In genomic region chr9:129933709-129934586, GRCh38 we compare ENCODE assay signal across 9 cellular contexts.
DNase-seq lines count a peak whose midpoint lies in the region; ATAC-seq and TF ChIP-seq lines count a peak whose summit lies in the region.
"Had no signal": no experiment of that assay in that cellular context is flagged by ENCODE, and none has a peak within 500 bp of the region (broad histone marks: within the 10 kb centered on the region; RNA-seq: fewer than 3 reads in every experiment).

No MANE protein-coding gene starts in this region.

- POLR2A ChIA-PET in activated CD8-positive, alpha-beta T cell treated with anti-CD3 and anti-CD28 coated beads, Interleukin-2, amount 10 ng/mL, durations not matched to agents 7 days and 5 days (lab: Charles Lee): interaction anchor here (0.9 to 2.5 kb wide), 9 partner anchors 9 to 106 kb away, joined by 3 to 9 read pairs (median 4); no protein-coding TSS in a partner anchor

- H3K23ac ChIP-seq in H9 (ENCODE audit: insufficient read length, low read depth, low read length): no peak overlapping the region

- DNase-seq in H9 (no peak), right cardiac atrium (no peak), GM20000 (ENCODE audit: low spot score) (no peak), retina (no peak)
- no peak for DNase-seq in activated CD8-positive, alpha-beta T cell treated with anti-CD3 and anti-CD28 coated beads, Interleukin-2, amount 10 ng/mL, durations not matched to agents 7 days and 5 days
- DNase-seq in stimulated activated naive B cell treated with anti-CD40 and anti-IgM and Interleukin-4, amounts not matched to agents 10 μg/mL and 1 μg/mL and 100 μg/mL, for 72 hours: no peak

- H3K9me3 Mint-ChIP-seq in H9: no peaks in the 10 kb centered on the region
- no peaks in the 10 kb centered on the region for H3K9me3 Mint-ChIP-seq in activated CD8-positive, alpha-beta T cell treated with anti-CD3 and anti-CD28 coated beads, Interleukin-2, amount 10 ng/mL, durations not matched to agents 7 days and 5 days (ENCODE audit: insufficient read depth)
- H3K9me3 Mint-ChIP-seq in stimulated activated naive B cell treated with anti-CD40 and anti-IgM and Interleukin-4, amounts not matched to agents 10 μg/mL and 1 μg/mL and 100 μg/mL, for 72 hours: peaks cover 0 to 1% of the 10 kb centered on the region in 2 donors

- no peak overlapping the region for H2BK120ac ChIP-seq in H9 (ENCODE audit: low read depth, low read length, poor library complexity, severe bottlenecking)

- no peak overlapping the region for H2BK15ac ChIP-seq in H9 (ENCODE audit: low read depth, low read length)

- H3T11ph ChIP-seq in H9 (ENCODE audit: low read length): no peak overlapping the region

- TF ChIP-seq CTCF in H9 (conservative IDR thresholded peaks at IDR 0.05) (no peak), GM20000 (IDR thresholded peaks at IDR 0.05; ENCODE audit: extremely low read depth, missing control alignments) (no peak)

- CTCF ChIA-PET in activated CD8-positive, alpha-beta T cell treated with anti-CD3 and anti-CD28 coated beads, Interleukin-2, amount 10 ng/mL, durations not matched to agents 7 days and 5 days (lab: Charles Lee): interaction anchor here (1.2 to 3.3 kb wide), 6 partner anchors 8 to 120 kb away, joined by 3 to 16 read pairs (median 6); partner anchors contain the start of gene GPR107

- no peak overlapping the region for H3K56ac ChIP-seq in H9 (ENCODE audit: insufficient read length, low read depth, low read length)

- no peaks in the 10 kb centered on the region for H4K20me1 ChIP-seq in H9 (ENCODE audit: control insufficient read depth, insufficient read depth, insufficient read length)

- H3K4me1 ChIP-seq in H9 (ENCODE audit: insufficient read depth, low read length): no peaks in the 10 kb centered on the region; the same call in 1 of the 2 replicates
- H3K4me1 ChIP-seq in right cardiac atrium (ENCODE audit: control insufficient read depth, insufficient read depth, low read length): peaks cover 11% of the 10 kb centered on the region

- H3K27me3 ChIP-seq in H9 (ENCODE audit: insufficient read depth, low read length): no peaks in the 10 kb centered on the region
- H3K27me3 ChIP-seq in right cardiac atrium (ENCODE audit: control insufficient read depth, insufficient read depth): no peaks in the 10 kb centered on the region

- H3K27me3 Mint-ChIP-seq in H9 (ENCODE audit: low read depth): no peaks in the 10 kb centered on the region
- no peaks in the 10 kb centered on the region for H3K27me3 Mint-ChIP-seq in activated CD8-positive, alpha-beta T cell treated with anti-CD3 and anti-CD28 coated beads, Interleukin-2, amount 10 ng/mL, durations not matched to agents 7 days and 5 days (ENCODE audit: low read depth)
- H3K27me3 Mint-ChIP-seq in stimulated activated naive B cell treated with anti-CD40 and anti-IgM and Interleukin-4, amounts not matched to agents 10 μg/mL and 1 μg/mL and 100 μg/mL, for 72 hours: no peaks in the 10 kb centered on the region

- no peak overlapping the region for H3K4ac ChIP-seq in H9 (ENCODE audit: low read depth, low read length)

- peak; percentile 28 for ATAC-seq in activated CD8-positive, alpha-beta T cell treated with anti-CD3 and anti-CD28 coated beads, Interleukin-2, amount 10 ng/mL, durations not matched to agents 7 days and 5 days
- ATAC-seq in right cardiac atrium (no peak), HG02678 (IDR thresholded peaks at IDR 0.05; ENCODE audit: unreplicated experiment) (no peak), GM18511 (IDR thresholded peaks at IDR 0.05; ENCODE audit: unreplicated experiment) (no peak)
- ATAC-seq in stimulated activated naive B cell treated with anti-CD40 and anti-IgM and Interleukin-4, amounts not matched to agents 10 μg/mL and 1 μg/mL and 100 μg/mL, for 72 hours (replicated peaks): peak; percentile 12 to 35
- ATAC-seq: Panc1 had no signal

- H3K18ac ChIP-seq in H9 (ENCODE audit: insufficient read length, low read depth, low read length): no peak overlapping the region

- no peak overlapping the region for H4K5ac ChIP-seq in H9 (ENCODE audit: insufficient read length, low read depth, low read length)

- H3K14ac ChIP-seq in H9 (ENCODE audit: insufficient read depth, low read length): no peak overlapping the region

- H2BK5ac ChIP-seq in H9 (ENCODE audit: insufficient read length, low read length): no peak overlapping the region

- H3K4me3 Mint-ChIP-seq in H9: no peak overlapping the region
- no peak overlapping the region for H3K4me3 Mint-ChIP-seq in activated CD8-positive, alpha-beta T cell treated with anti-CD3 and anti-CD28 coated beads, Interleukin-2, amount 10 ng/mL, durations not matched to agents 7 days and 5 days
- peak overlapping the region; percentile 52 to 69 for H3K4me3 Mint-ChIP-seq in stimulated activated naive B cell treated with anti-CD40 and anti-IgM and Interleukin-4, amounts not matched to agents 10 μg/mL and 1 μg/mL and 100 μg/mL, for 72 hours

- no peak overlapping the region for H3K9ac ChIP-seq in H9 (ENCODE audit: extremely low read depth, insufficient read length, low read length)

- intact Hi-C loops in right cardiac atrium (cut with DNase I): no loop called here

- WGBS in H9 (ENCODE audit: extremely low coverage, insufficient read length, low lambda C conversion rate): no CpG with 5 or more reads among the region's 7 CpGs
- WGBS in right cardiac atrium: 47% methylated on average over 7 of the region's 7 CpGs

- H3K79me1 ChIP-seq in H9 (ENCODE audit: insufficient read depth, low read depth, low read length, poor library complexity, severe bottlenecking): no peaks in the 10 kb centered on the region

- H3K4me1 Mint-ChIP-seq in H9: peaks cover 30 to 32% of the 10 kb centered on the region in 2 experiments
- peaks cover 73% of the 10 kb centered on the region for H3K4me1 Mint-ChIP-seq in activated CD8-positive, alpha-beta T cell treated with anti-CD3 and anti-CD28 coated beads, Interleukin-2, amount 10 ng/mL, durations not matched to agents 7 days and 5 days (ENCODE audit: low read depth)
- H3K4me1 Mint-ChIP-seq in stimulated activated naive B cell treated with anti-CD40 and anti-IgM and Interleukin-4, amounts not matched to agents 10 μg/mL and 1 μg/mL and 100 μg/mL, for 72 hours: peaks cover 32 to 67% of the 10 kb centered on the region in 2 donors

- H3K79me2 ChIP-seq in H9 (ENCODE audit: insufficient read depth, low read length): no peaks in the 10 kb centered on the region

- H3K27ac ChIP-seq in H9 (ENCODE audit: insufficient read length, low read depth, low read length) (no peak overlapping the region), right cardiac atrium (ENCODE audit: low read length) (peak overlapping the region; percentile 43)

- no peak overlapping the region for H4K91ac ChIP-seq in H9 (ENCODE audit: insufficient read length, low read depth, low read length)

- H3K9me3 ChIP-seq in H9 (ENCODE audit: control insufficient read depth, low read depth, low read length) (no peaks in the 10 kb centered on the region), right cardiac atrium (ENCODE audit: control insufficient read depth, low read length) (no peaks in the 10 kb centered on the region)

- no peak overlapping the region for H2AFZ ChIP-seq in H9 (ENCODE audit: low read length)

- no peak overlapping the region for H2BK12ac ChIP-seq in H9 (ENCODE audit: insufficient read length, low read depth, low read length)

- H3K4me2 ChIP-seq in H9 (ENCODE audit: insufficient read depth, insufficient read length, low read length): no peak overlapping the region

- peak overlapping the region in 2 of 3 experiments; percentile 36 to 81; a peak in 2 of 7 replicates for H3K27ac Mint-ChIP-seq in H9
- H3K27ac Mint-ChIP-seq in activated CD8-positive, alpha-beta T cell treated with anti-CD3 and anti-CD28 coated beads, Interleukin-2, amount 10 ng/mL, durations not matched to agents 7 days and 5 days: peak overlapping the region; percentile 77
- peak overlapping the region; percentile 90 for H3K27ac Mint-ChIP-seq in stimulated activated naive B cell treated with anti-CD40 and anti-IgM and Interleukin-4, amounts not matched to agents 10 μg/mL and 1 μg/mL and 100 μg/mL, for 72 hours

- H3K23me2 ChIP-seq in H9 (ENCODE audit: insufficient read length, low read depth, low read length, poor library complexity, severe bottlenecking): no peaks in the 10 kb centered on the region

- no peak overlapping the region for H3K4me3 ChIP-seq in right cardiac atrium (ENCODE audit: low read length)

- H2AK5ac ChIP-seq in H9 (ENCODE audit: insufficient read length, low read length): no peak overlapping the region

- H4K8ac ChIP-seq in H9 (replicated peaks; ENCODE audit: insufficient read length, low read depth, low read length): no peak overlapping the region

- H3K36me3 Mint-ChIP-seq in H9 (ENCODE audit: insufficient read depth in 1 of 3, low read depth in 3 of 3): peaks cover 2 to 4% (median 2%) of the 10 kb centered on the region in 3 experiments; a peak in 5 of 7 replicates
- H3K36me3 Mint-ChIP-seq in activated CD8-positive, alpha-beta T cell treated with anti-CD3 and anti-CD28 coated beads, Interleukin-2, amount 10 ng/mL, durations not matched to agents 7 days and 5 days (ENCODE audit: low read depth): peaks cover 59% of the 10 kb centered on the region
- peaks cover 33 to 44% of the 10 kb centered on the region in 2 donors for H3K36me3 Mint-ChIP-seq in stimulated activated naive B cell treated with anti-CD40 and anti-IgM and Interleukin-4, amounts not matched to agents 10 μg/mL and 1 μg/mL and 100 μg/mL, for 72 hours

- no peak overlapping the region for H2BK20ac ChIP-seq in H9 (ENCODE audit: low read depth, low read length, poor library complexity, severe bottlenecking)

Comparison
In these comparisons a context has a peak if more than half of its experiments do, and no peak if none do; other contexts are left out.
1. H3K4me3 Mint-ChIP-seq: peak in stimulated activated naive B cell treated with anti-CD40 and anti-IgM and Interleukin-4, amounts not matched to agents 10 μg/mL and 1 μg/mL and 100 μg/mL, for 72 hours (2 of 2); none in H9 (0 of 2) and activated CD8-positive, alpha-beta T cell treated with anti-CD3 and anti-CD28 coated beads, Interleukin-2, amount 10 ng/mL, durations not matched to agents 7 days and 5 days (single experiment).
2. ATAC-seq: peak in activated CD8-positive, alpha-beta T cell treated with anti-CD3 and anti-CD28 coated beads, Interleukin-2, amount 10 ng/mL, durations not matched to agents 7 days and 5 days (single experiment) and stimulated activated naive B cell treated with anti-CD40 and anti-IgM and Interleukin-4, amounts not matched to agents 10 μg/mL and 1 μg/mL and 100 μg/mL, for 72 hours (2 of 2); none in right cardiac atrium (0 of 2), HG02678 (single experiment) and GM18511 (single experiment).
3. Peak in every context shown above with its lines, with median percentiles within 50 percentile points of each other: H3K27ac Mint-ChIP-seq.